20 cellular contexts compared by ENCODE assay signal in the genomic region with DNA sequence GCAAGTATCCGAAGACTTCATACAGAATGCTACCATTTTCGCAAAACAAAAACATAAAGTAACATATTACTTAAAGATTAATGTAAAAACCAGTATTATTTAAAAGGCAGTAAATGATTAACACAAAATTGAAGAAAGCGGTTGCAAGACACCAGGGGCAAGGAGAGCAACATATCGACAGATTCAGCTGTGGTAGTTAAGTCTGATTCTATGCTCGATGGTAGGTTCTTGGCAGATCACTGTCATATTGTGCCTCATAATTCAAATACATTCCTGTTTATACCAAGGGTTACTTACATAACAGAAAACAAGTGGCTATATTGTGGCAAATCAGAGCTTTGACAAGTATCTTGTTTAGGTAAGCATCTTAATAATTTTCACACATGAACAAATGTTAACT. TPM values are rescaled to one million over a fixed set of nuclear protein-coding genes. Genes with fewer than 3 reads are reported as not detected.
DNase-seq lines count a peak whose midpoint lies in the region; ATAC-seq and TF ChIP-seq lines count a peak whose summit lies in the region.
"Had no signal": no experiment of that assay in that cellular context is flagged by ENCODE, and none has a peak within 500 bp of the region (broad histone marks: within the 10 kb centered on the region; RNA-seq: fewer than 3 reads in every experiment).

No MANE protein-coding gene starts in this region.

- peaks cover 20% of the 10 kb centered on the region for H3K4me1 Mint-ChIP-seq in nephron progenitor cell

- intact Hi-C loops in Panc1 (cut with micrococcal nuclease; ENCODE audit: unreplicated experiment) = no loop called here

- peaks cover 18% of the 10 kb centered on the region for H3K9me3 Mint-ChIP-seq in nephron progenitor cell
- H3K9me3 Mint-ChIP-seq: CD8-positive, alpha-beta memory T cell; GM23338 had no signal

- TF ChIP-seq CTCF in Panc1 (IDR thresholded peaks at IDR 0.05) (no peak), nephron progenitor cell (IDR thresholded peaks at IDR 0.05) (no peak)

- no peaks in the 10 kb centered on the region for H3K27me3 ChIP-seq in Panc1 (ENCODE audit: control insufficient read depth, insufficient read depth, low read length)
- H3K27me3 ChIP-seq: BE2C had no signal

- no peak for ATAC-seq in Panc1
- ATAC-seq in GM21717 (IDR thresholded peaks at IDR 0.05; ENCODE audit: unreplicated experiment) = no peak
- ATAC-seq: GM23338, HCT116 had no signal

- no peak overlapping the region for H3K4me3 ChIP-seq in Panc1 (ENCODE audit: low read depth in 2 of 2, low read length in 2 of 2)
- H3K4me3 ChIP-seq: GM23338 had no signal

- in situ Hi-C loops in Panc1 (cut with HindIII; ENCODE audit: low pct_unique_long_range_greater_than_20kb, low sequenced_read_pairs) = no loop called here

- TSS peak; percentile 12 for BruUV-seq in Panc1 (replicated peaks; lab: Mats Ljungman, UMichigan)

- no peak overlapping the region for H3K4me3 Mint-ChIP-seq in nephron progenitor cell
- H3K4me3 Mint-ChIP-seq: CD4-positive, CD25-positive, alpha-beta regulatory T cell; GM23338; HFFc6 had no signal

- no peaks in the 10 kb centered on the region for H3K9me3 ChIP-seq in Panc1 (ENCODE audit: control insufficient read depth, insufficient read depth, low read depth, low read length)
- H3K9me3 ChIP-seq: BE2C had no signal

- no peak overlapping the region for H3K27ac ChIP-seq in Panc1 (ENCODE audit: low read length)

- no peaks in the 10 kb centered on the region for H3K4me1 ChIP-seq in Panc1 (ENCODE audit: control insufficient read depth, insufficient read depth, low read length)
- H3K4me1 ChIP-seq: BE2C had no signal

- H3K36me3 Mint-ChIP-seq in nephron progenitor cell (ENCODE audit: low read depth) = peaks cover 72% of the 10 kb centered on the region

- no peaks in the 10 kb centered on the region for H3K36me3 ChIP-seq in Panc1 (ENCODE audit: control insufficient read depth, insufficient read depth, low read length)
- H3K36me3 ChIP-seq: BE2C had no signal

- no peak for DNase-seq in Panc1 (ENCODE audit: low read depth, low spot score)
- peak; percentile 25 for DNase-seq in kidney tubule cell (ENCODE audit: low spot score)
- DNase-seq in nephron progenitor cell = no peak
- DNase-seq in NCI-H526 treated with DMSO at 0.1 percent for 48 hours (lab: John Stamatoyannopoulos, UW) = no peak
- DNase-seq in DMS79 (lab: John Stamatoyannopoulos, UW) = no peak
- no peak for DNase-seq in nucleus accumbens (lab: John Stamatoyannopoulos, UW)
- DNase-seq: ACHN; BE2C; C1 segment of cervical spinal cord; CD4-positive, CD25-positive, alpha-beta regulatory T cell; CD8-positive, alpha-beta memory T cell; COR-L47; DMS 273 treated with DMSO at 0.1 percent for 48 hours; DMS53; GDM1; H7; HFFc6 had no signal

- CTCF ChIA-PET in Panc1 (lab: Charles Lee) = no interaction called here

- no peaks in the 10 kb centered on the region for H3K27me3 Mint-ChIP-seq in nephron progenitor cell (ENCODE audit: low read depth, poor library complexity)
- H3K27me3 Mint-ChIP-seq: CD8-positive, alpha-beta memory T cell had no signal

- POLR2A ChIA-PET in Panc1 (lab: Charles Lee) = no interaction called here

- H3K27ac Mint-ChIP-seq in nephron progenitor cell = peak overlapping the region; percentile 10
- H3K27ac Mint-ChIP-seq: CD4-positive, CD25-positive, alpha-beta regulatory T cell; GM23338; HFFc6 had no signal

RNA-seq across cellular contexts. Expression of gene NRIP1, which starts 37.7 kb away (rescaled TPM):
- total RNA-seq in Panc1 (2021; ENCODE audit: unreplicated experiment) = 19.1 TPM
- 3.1 TPM for polyA plus RNA-seq in Panc1 (2012; ENCODE audit: insufficient read length)
